Comparison of ENCODE assay signal across 7 cellular contexts in the genomic region with DNA sequence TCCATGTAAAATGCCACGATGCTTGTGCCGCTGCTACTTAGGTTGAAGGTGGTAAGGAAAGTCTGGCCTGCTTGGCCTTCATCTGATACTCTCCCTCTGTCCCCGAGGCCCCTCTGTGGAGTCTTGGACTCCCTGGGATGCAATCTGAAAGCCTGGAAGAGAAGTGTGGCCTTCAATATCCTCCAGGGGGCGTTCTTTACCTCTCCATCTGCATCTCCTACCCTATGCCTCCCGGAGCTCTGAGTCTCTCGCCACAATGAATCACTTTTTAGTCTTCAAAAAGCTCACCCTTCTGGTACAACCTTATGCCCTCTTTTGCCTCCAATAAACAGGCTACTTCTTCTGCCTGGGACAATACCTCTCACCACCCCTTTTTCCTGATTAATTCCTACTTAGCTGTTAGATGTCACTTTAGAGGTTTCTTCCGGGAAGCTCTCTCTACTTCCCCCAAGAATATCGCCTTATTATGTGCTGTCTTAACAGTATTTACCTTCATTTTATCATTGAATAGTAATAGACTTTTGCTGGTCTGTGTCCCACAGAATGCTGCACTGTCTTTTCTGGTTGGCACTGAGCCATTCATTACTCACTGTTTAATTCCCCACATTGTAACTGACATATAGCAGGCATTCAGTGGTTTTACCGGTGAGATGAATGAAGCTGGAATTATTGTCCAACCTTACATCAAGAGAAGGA. TPM values are rescaled to one million over a fixed set of nuclear protein-coding genes. Genes with fewer than 3 reads are reported as not detected.
DNase-seq lines count a peak whose midpoint lies in the region; ATAC-seq, FAIRE-seq and TF ChIP-seq lines count a peak whose summit lies in the region.

No MANE protein-coding gene starts in this region.

- no peaks in the 10 kb centered on the region for H3K27me3 ChIP-seq in H1 (replicated peaks in 1 of 4; ENCODE audit: control insufficient read depth in 3 of 4, extremely low read depth in 1 of 4, insufficient read depth in 3 of 4, low read length in 3 of 4)
- no peaks in the 10 kb centered on the region for H3K27me3 ChIP-seq in mesendoderm (ENCODE audit: insufficient read depth, low read length, poor library complexity)

- no peaks in the 10 kb centered on the region for H3K4me1 ChIP-seq in H1 (replicated peaks in 1 of 4; ENCODE audit: control insufficient read depth in 3 of 4, insufficient read depth in 4 of 4, low read length in 3 of 4)
- no peaks in the 10 kb centered on the region for H3K4me1 ChIP-seq in mesendoderm (ENCODE audit: control insufficient read depth, low read depth, low read length)

- H2BK12ac ChIP-seq in H1 (ENCODE audit: low read depth, low read length), result no peak overlapping the region

- H3K4me2 ChIP-seq in H1 (ENCODE audit: insufficient read depth in 1 of 2, low read depth in 2 of 2, low read length in 2 of 2) (no peak overlapping the region), mesendoderm (ENCODE audit: low read length) (no peak overlapping the region)

- no peak overlapping the region for H2BK120ac ChIP-seq in H1 (replicated peaks; ENCODE audit: low read depth, low read length)
- no peak overlapping the region for H2BK120ac ChIP-seq in mesendoderm (ENCODE audit: low read depth, low read length)

- H3K23ac ChIP-seq in H1 (ENCODE audit: insufficient read length) (no peak overlapping the region), mesendoderm (ENCODE audit: low read length) (no peak overlapping the region)

- no peaks in the 10 kb centered on the region for H3K23me2 ChIP-seq in H1 (ENCODE audit: low read depth, low read length)

- no peaks in the 10 kb centered on the region for H4K20me1 ChIP-seq in H1 (replicated peaks in 1 of 2; ENCODE audit: control insufficient read depth in 1 of 2, insufficient read depth in 2 of 2, low read length in 2 of 2)

- H3K4ac ChIP-seq in H1 (replicated peaks; ENCODE audit: insufficient read length, low read depth, low read length) (no peak overlapping the region), mesendoderm (ENCODE audit: low read depth, low read length) (no peak overlapping the region)

- no peak overlapping the region for H3K4me3 ChIP-seq in H1 (ENCODE audit: extremely low read depth in 1 of 4, insufficient read depth in 2 of 4, low read depth in 3 of 4, low read length in 4 of 4)
- H3K4me3 ChIP-seq in mesendoderm (ENCODE audit: low read length), result no peak overlapping the region

- no peak for TF ChIP-seq POLR2A in H1 (IDR thresholded peaks at IDR 0.05; ENCODE audit: control extremely low read depth in 1 of 2, low read depth in 2 of 2, low read length in 2 of 2)

- H3K56ac ChIP-seq in H1 (replicated peaks; ENCODE audit: insufficient read length, low read depth, low read length), result no peak overlapping the region
- H3K56ac ChIP-seq in mesendoderm (ENCODE audit: low read length), result no peak overlapping the region

- H2AK5ac ChIP-seq in H1 (ENCODE audit: low read depth, low read length) (no peak overlapping the region), mesendoderm (ENCODE audit: low read length) (no peak overlapping the region)

- DNase-seq in GM03348 (ENCODE audit: low spot score) (peak; percentile 86), NCI-H524 (lab: John Stamatoyannopoulos, UW) (peak; percentile 58 to 77), H1 (ENCODE audit: low read depth in 1 of 2, low spot score in 2 of 2) (peak; percentile 31 to 72), mesendoderm (peak; percentile 82), substantia nigra (lab: John Stamatoyannopoulos, UW) (peak in 33 of 49 donors; percentile 4 to 69 (median 23))
- DNase-seq in activated CD4-positive, alpha-beta T cell treated with anti-CD3 and anti-CD28 coated beads, Interleukin-2, amount 50 U/mL, for 4 hours, result peak; percentile 30 to 33

- H3K9me3 ChIP-seq in H1 (ENCODE audit: insufficient read depth in 2 of 2, low read depth in 1 of 2, low read length in 1 of 2), result no peaks in the 10 kb centered on the region

- no peak overlapping the region for H3K14ac ChIP-seq in H1 (ENCODE audit: insufficient read length)

- CTCF ChIA-PET in H1 (lab: Charles Lee; ENCODE audit: partially characterized antibody), result interaction anchor here (0.5 to 3.2 kb wide), 41 partner anchors 9 to 961 kb away, joined by 3 to 24 read pairs (median 4); partner anchors contain the start of genes ATG5 and CRYBG1

- no peak for TF ChIP-seq EP300 in H1 (IDR thresholded peaks at IDR 0.05; ENCODE audit: borderline replicate concordance in 1 of 2, low read depth in 2 of 2, low read length in 2 of 2)

- H3K36me3 ChIP-seq in H1 (ENCODE audit: control insufficient read depth in 2 of 4, insufficient read depth in 4 of 4, low read length in 3 of 4) (no peaks in the 10 kb centered on the region), mesendoderm (ENCODE audit: control insufficient read depth, insufficient read depth, low read length) (no peaks in the 10 kb centered on the region)

- H3K9ac ChIP-seq in H1 (replicated peaks in 1 of 4; ENCODE audit: extremely low read depth in 1 of 4, low read depth in 3 of 4, low read length in 3 of 4) (no peak overlapping the region), mesendoderm (ENCODE audit: low read length) (no peak overlapping the region)

- no peaks in the 10 kb centered on the region for H3K79me1 ChIP-seq in H1 (ENCODE audit: low read depth, low read length)
- no peaks in the 10 kb centered on the region for H3K79me1 ChIP-seq in mesendoderm (ENCODE audit: low read length)

- POLR2A ChIA-PET in H1 (lab: Charles Lee; ENCODE audit: partially characterized antibody), result interaction anchor here (0.9 to 1.1 kb wide), 2 partner anchors 14 to 91 kb away, joined by 3 to 4 read pairs; partner anchors contain the start of gene ATG5

- H4K8ac ChIP-seq in H1 (ENCODE audit: extremely low read depth, insufficient read depth, low read length) (no peak overlapping the region), mesendoderm (ENCODE audit: low read depth, low read length) (no peak overlapping the region)

- H2BK15ac ChIP-seq in H1 (ENCODE audit: low read length), result no peak overlapping the region
- H2BK15ac ChIP-seq in mesendoderm (replicated peaks; ENCODE audit: low read depth), result no peak overlapping the region

- H4K91ac ChIP-seq in H1 (replicated peaks; ENCODE audit: insufficient read length, low read length), result no peak overlapping the region

- FAIRE-seq in H1 (lab: Jason Lieb, UNC), result peak; percentile 95

- H2BK5ac ChIP-seq in H1 (ENCODE audit: low read depth, low read length) (no peak overlapping the region), mesendoderm (ENCODE audit: low read length) (no peak overlapping the region)

- H2AFZ ChIP-seq in H1 (ENCODE audit: low read length), result peak overlapping the region; percentile 66; the same call in 1 of the 2 replicates

- H2BK20ac ChIP-seq in H1 (ENCODE audit: low read length), result no peak overlapping the region

- H4K5ac ChIP-seq in H1 (ENCODE audit: insufficient read length, low read depth, low read length), result no peak overlapping the region
- no peak overlapping the region for H4K5ac ChIP-seq in mesendoderm (ENCODE audit: low read length)

- TF ChIP-seq RAD21 in H1 (IDR thresholded peaks at IDR 0.05 in 1 of 2, conservative IDR thresholded peaks at IDR 0.05 in 1 of 2; ENCODE audit: low read depth in 2 of 2, low read length in 2 of 2), result peak; percentile 82 to 85

- peak; percentile 69 for ATAC-seq in HG02981 (IDR thresholded peaks at IDR 0.05; ENCODE audit: unreplicated experiment)

- H3K27ac ChIP-seq in H1 (ENCODE audit: low read depth, low read length) (no peak overlapping the region), mesendoderm (ENCODE audit: low read depth, low read length) (no peak overlapping the region), substantia nigra (ENCODE audit: low read depth, low read length, poor library complexity, severe bottlenecking) (no peak overlapping the region)

- TF ChIP-seq CTCF in H1 (IDR thresholded peaks at IDR 0.05; ENCODE audit: control extremely low read depth in 1 of 3, insufficient read depth in 1 of 3, low read depth in 1 of 3, low read length in 3 of 3), result peak; percentile 55 to 81 (median 76)

- H3K79me2 ChIP-seq in H1 (ENCODE audit: control insufficient read depth in 1 of 2, insufficient read depth in 2 of 2, low read length in 2 of 2), result no peaks in the 10 kb centered on the region
- H3K79me2 ChIP-seq in mesendoderm (ENCODE audit: control insufficient read depth, insufficient read depth, low read length), result no peaks in the 10 kb centered on the region

- WGBS in H1 (ENCODE audit: extremely low coverage in 1 of 2, insufficient coverage in 1 of 2, insufficient read length in 1 of 2, insufficient replicate concordance in 2 of 2, low coverage in 1 of 2, low lambda C conversion rate in 2 of 2, missing lambda C conversion rate in 1 of 2), 2 experiments, result 51% methylated on average over 9 of the region's 9 CpGs; no CpG with 5 or more reads in 1 of the 2 experiments
- WGBS in mesendoderm (ENCODE audit: extremely low coverage, insufficient coverage, low lambda C conversion rate), result no CpG with 5 or more reads among the region's 9 CpGs

- no peak overlapping the region for H3K18ac ChIP-seq in H1 (ENCODE audit: extremely low read depth, low read length)
- H3K18ac ChIP-seq in mesendoderm (ENCODE audit: low read length), result no peak overlapping the region

RNA-seq across cellular contexts. Expression of gene ATG5, which starts 13.9 kb away (rescaled TPM):
- total RNA-seq in H1 (2021; fragmentation: NEBNext Ultra II Directional; extraction: Animal tissue kit (Norgen Biotek cat#: 25700)), result 39.0 and 39.8 TPM in 2 replicates
- 10.2 and 18.2 TPM in 2 replicates for polyA plus RNA-seq in H1 (2011; rRNA removed)
- 22.2 TPM for polyA plus RNA-seq in H1 (2011; cell fraction: cytosol; rRNA removed)
- polyA plus RNA-seq in H1 (2011; cell fraction: nucleus; rRNA removed), result 10.6 TPM
- 22.3 to 44.3 TPM (median 25.3 TPM) in 4 replicates for polyA plus RNA-seq in H1 (2012, experiment 1 of 2)
- polyA plus RNA-seq in H1 (2012, experiment 2 of 2), result 2.0 TPM
- 19.6 TPM for polyA plus RNA-seq in H1 (2013, experiment 1 of 2)
- polyA plus RNA-seq in H1 (2013, experiment 2 of 2), result 19.0 TPM
- polyA minus RNA-seq in H1 (2011; rRNA and poly(A)+ RNA removed), result 17.5 and 23.9 TPM in 2 replicates
- 17.6 TPM for polyA minus RNA-seq in H1 (2011; cell fraction: cytosol; rRNA and poly(A)+ RNA removed)
- 39.7 TPM for polyA minus RNA-seq in H1 (2011; cell fraction: nucleus; rRNA and poly(A)+ RNA removed)
- polyA plus RNA-seq in mesendoderm (2013, experiment 1 of 2), result 23.9 TPM
- polyA plus RNA-seq in mesendoderm (2013, experiment 2 of 2), result 25.5 TPM

RNA-seq across cellular contexts. Expression of gene CRYBG1, which starts 21.0 kb away (rescaled TPM):
- 11.6 and 11.9 TPM in 2 replicates for total RNA-seq in H1 (2021; fragmentation: NEBNext Ultra II Directional; extraction: Animal tissue kit (Norgen Biotek cat#: 25700))
- polyA plus RNA-seq in H1 (2011; rRNA removed), result 1.6 and 2.2 TPM in 2 replicates
- polyA plus RNA-seq in H1 (2011; cell fraction: cytosol; rRNA removed), result 2.5 TPM
- 4.0 TPM for polyA plus RNA-seq in H1 (2011; cell fraction: nucleus; rRNA removed)
- 4.9 to 6.5 TPM (median 5.3 TPM) in 4 replicates for polyA plus RNA-seq in H1 (2012, experiment 1 of 2)
- 0.38 TPM for polyA plus RNA-seq in H1 (2012, experiment 2 of 2)
- 11.1 TPM for polyA plus RNA-seq in H1 (2013, experiment 1 of 2)
- polyA plus RNA-seq in H1 (2013, experiment 2 of 2), result 10.9 TPM
- polyA minus RNA-seq in H1 (2011; rRNA and poly(A)+ RNA removed), result 8.1 and 8.9 TPM in 2 replicates
- 6.7 TPM for polyA minus RNA-seq in H1 (2011; cell fraction: cytosol; rRNA and poly(A)+ RNA removed)
- polyA minus RNA-seq in H1 (2011; cell fraction: nucleus; rRNA and poly(A)+ RNA removed), result 8.6 TPM
- polyA plus RNA-seq in mesendoderm (2013, experiment 1 of 2), result 1.1 TPM
- polyA plus RNA-seq in mesendoderm (2013, experiment 2 of 2), result 1.2 TPM

Comparison
In these comparisons a context has a peak if more than half of its experiments do, and no peak if none do; other contexts are left out.
1. DNase-seq: peak in every context shown above with its lines; median percentile 86 in GM03348; 82 in mesendoderm; 68 in NCI-H524; 52 in H1; 32 in activated CD4-positive, alpha-beta T cell treated with anti-CD3 and anti-CD28 coated beads, Interleukin-2, amount 50 U/mL, for 4 hours; 23 in substantia nigra.